Comparison of ENCODE assay signal across 1 cellular context in the genomic region with DNA sequence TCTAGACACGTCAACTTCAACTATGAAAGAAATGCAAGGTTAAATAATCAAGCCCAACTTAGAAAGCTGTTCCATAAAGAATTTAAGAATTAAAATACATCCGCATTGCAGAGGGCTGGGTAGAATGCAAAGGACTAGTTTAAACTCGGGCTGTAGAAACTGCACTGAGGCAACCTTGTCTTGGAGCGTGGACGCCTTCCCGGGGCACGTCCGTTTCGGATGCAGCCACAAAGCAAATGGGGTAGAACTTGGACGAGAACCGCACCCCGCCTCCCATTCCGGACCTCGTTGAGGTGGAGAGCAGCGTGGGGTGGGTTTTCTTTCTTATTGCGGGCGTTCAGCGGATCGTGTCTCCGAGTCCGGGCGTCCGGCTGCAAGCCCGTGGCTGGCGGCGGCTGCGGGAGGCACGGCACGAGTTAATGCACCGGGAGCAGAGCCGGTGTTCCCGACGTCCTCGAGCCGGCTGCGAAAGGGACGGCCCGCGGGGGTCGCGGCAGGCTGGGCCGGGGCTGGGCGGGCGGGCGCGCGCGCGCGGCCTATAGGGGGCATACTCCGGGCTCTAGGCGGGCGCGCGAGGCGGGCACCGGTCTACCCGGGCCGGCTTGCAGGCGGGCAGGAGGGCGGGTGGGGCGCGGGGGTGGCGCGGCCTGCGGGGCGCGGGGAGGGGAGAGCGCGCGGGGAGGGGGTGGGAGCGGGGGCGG.
TF ChIP-seq lines count a peak whose summit lies in the region.

No MANE protein-coding gene starts in this region.

TF ChIP-seq in HEK293, 187 proteins besides CTCF, POLR2A, EP300 and RAD21 (continued from another document and continues in another):
- TF ChIP-seq, protein P1, sequence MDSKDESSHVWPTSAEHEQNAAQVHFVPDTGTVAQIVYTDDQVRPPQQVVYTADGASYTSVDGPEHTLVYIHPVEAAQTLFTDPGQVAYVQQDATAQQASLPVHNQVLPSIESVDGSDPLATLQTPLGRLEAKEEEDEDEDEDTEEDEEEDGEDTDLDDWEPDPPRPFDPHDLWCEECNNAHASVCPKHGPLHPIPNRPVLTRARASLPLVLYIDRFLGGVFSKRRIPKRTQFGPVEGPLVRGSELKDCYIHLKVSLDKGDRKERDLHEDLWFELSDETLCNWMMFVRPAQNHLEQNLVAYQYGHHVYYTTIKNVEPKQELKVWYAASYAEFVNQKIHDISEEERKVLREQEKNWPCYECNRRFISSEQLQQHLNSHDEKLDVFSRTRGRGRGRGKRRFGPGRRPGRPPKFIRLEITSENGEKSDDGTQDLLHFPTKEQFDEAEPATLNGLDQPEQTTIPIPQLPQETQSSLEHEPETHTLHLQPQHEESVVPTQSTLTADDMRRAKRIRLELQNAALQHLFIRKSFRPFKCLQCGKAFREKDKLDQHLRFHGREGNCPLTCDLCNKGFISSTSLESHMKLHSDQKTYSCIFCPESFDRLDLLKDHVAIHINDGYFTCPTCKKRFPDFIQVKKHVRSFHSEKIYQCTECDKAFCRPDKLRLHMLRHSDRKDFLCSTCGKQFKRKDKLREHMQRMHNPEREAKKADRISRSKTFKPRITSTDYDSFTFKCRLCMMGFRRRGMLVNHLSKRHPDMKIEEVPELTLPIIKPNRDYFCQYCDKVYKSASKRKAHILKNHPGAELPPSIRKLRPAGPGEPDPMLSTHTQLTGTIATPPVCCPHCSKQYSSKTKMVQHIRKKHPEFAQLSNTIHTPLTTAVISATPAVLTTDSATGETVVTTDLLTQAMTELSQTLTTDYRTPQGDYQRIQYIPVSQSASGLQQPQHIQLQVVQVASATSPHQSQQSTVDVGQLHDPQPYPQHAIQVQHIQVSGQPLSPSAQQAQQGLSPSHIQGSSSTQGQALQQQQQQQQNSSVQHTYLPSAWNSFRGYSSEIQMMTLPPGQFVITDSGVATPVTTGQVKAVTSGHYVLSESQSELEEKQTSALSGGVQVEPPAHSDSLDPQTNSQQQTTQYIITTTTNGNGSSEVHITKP (tag by site-specific recombination; IDR thresholded peaks at IDR 0.05) = peak; percentile 61
- TF ChIP-seq, protein P2, sequence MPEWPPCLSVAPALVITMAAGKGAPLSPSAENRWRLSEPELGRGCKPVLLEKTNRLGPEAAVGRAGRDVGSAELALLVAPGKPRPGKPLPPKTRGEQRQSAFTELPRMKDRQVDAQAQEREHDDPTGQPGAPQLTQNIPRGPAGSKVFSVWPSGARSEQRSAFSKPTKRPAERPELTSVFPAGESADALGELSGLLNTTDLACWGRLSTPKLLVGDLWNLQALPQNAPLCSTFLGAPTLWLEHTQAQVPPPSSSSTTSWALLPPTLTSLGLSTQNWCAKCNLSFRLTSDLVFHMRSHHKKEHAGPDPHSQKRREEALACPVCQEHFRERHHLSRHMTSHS (tag by site-specific recombination; IDR thresholded peaks at IDR 0.05) = no peak
- TF ChIP-seq KLF7 (tag by site-specific recombination; IDR thresholded peaks at IDR 0.05; ENCODE audit: borderline replicate concordance) (no peak), ZSCAN23 (tag by site-specific recombination; IDR thresholded peaks at IDR 0.05) (no peak), ZNF169 (tag by site-specific recombination; IDR thresholded peaks at IDR 0.05) (no peak), OVOL3 (tag by site-specific recombination; IDR thresholded peaks at IDR 0.05) (no peak), ZNF701 (tag by site-specific recombination; IDR thresholded peaks at IDR 0.05) (no peak), SETDB1 (IDR thresholded peaks at IDR 0.05; ENCODE audit: insufficient read length, low read length) (no peak), ZNF571 (tag by site-specific recombination; IDR thresholded peaks at IDR 0.05) (no peak), KLF8 (tag by site-specific recombination; IDR thresholded peaks at IDR 0.05) (peak; percentile 51), ZNF600 (tag by site-specific recombination; IDR thresholded peaks at IDR 0.05) (peak; percentile 90), ZNF155 (tag by site-specific recombination; IDR thresholded peaks at IDR 0.05) (no peak), ZFHX2 (tag by site-specific recombination; conservative IDR thresholded peaks at IDR 0.05) (no peak), ZNF416 (tag by site-specific recombination; IDR thresholded peaks at IDR 0.05) (no peak), EGR2 (tag by site-specific recombination; IDR thresholded peaks at IDR 0.05; ENCODE audit: low read depth) (no peak), MYNN (tag by site-specific recombination; IDR thresholded peaks at IDR 0.05; ENCODE audit: borderline replicate concordance) (no peak), SP2 (tag by site-specific recombination; IDR thresholded peaks at IDR 0.05) (peak; percentile 59), ZNF112 (tag by site-specific recombination; IDR thresholded peaks at IDR 0.05) (no peak), ZNF433 (tag by site-specific recombination; IDR thresholded peaks at IDR 0.05; ENCODE audit: low read depth) (no peak), ZBTB8A (tag by site-specific recombination; IDR thresholded peaks at IDR 0.05) (peak; percentile 79), ZNF670 (tag by site-specific recombination; IDR thresholded peaks at IDR 0.05; ENCODE audit: low read depth) (no peak), ZNF777 (tag by site-specific recombination; IDR thresholded peaks at IDR 0.05; ENCODE audit: borderline replicate concordance) (no peak)
- TF ChIP-seq, protein P3, sequence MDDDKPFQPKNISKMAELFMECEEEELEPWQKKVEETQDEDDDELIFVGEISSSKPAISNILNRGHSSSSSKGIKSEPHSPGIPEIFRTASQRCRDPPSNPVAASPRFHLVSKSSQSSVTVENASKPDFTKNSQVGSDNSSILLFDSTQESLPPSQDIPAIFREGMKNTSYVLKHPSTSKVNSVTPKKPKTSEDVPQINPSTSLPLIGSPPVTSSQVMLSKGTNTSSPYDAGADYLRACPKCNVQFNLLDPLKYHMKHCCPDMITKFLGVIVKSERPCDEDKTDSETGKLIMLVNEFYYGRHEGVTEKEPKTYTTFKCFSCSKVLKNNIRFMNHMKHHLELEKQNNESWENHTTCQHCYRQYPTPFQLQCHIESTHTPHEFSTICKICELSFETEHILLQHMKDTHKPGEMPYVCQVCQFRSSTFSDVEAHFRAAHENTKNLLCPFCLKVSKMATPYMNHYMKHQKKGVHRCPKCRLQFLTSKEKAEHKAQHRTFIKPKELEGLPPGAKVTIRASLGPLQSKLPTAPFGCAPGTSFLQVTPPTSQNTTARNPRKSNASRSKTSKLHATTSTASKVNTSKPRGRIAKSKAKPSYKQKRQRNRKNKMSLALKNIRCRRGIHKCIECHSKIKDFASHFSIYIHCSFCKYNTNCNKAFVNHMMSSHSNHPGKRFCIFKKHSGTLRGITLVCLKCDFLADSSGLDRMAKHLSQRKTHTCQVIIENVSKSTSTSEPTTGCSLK (tag by site-specific recombination; IDR thresholded peaks at IDR 0.05) = no peak
- TF ChIP-seq, protein P4, sequence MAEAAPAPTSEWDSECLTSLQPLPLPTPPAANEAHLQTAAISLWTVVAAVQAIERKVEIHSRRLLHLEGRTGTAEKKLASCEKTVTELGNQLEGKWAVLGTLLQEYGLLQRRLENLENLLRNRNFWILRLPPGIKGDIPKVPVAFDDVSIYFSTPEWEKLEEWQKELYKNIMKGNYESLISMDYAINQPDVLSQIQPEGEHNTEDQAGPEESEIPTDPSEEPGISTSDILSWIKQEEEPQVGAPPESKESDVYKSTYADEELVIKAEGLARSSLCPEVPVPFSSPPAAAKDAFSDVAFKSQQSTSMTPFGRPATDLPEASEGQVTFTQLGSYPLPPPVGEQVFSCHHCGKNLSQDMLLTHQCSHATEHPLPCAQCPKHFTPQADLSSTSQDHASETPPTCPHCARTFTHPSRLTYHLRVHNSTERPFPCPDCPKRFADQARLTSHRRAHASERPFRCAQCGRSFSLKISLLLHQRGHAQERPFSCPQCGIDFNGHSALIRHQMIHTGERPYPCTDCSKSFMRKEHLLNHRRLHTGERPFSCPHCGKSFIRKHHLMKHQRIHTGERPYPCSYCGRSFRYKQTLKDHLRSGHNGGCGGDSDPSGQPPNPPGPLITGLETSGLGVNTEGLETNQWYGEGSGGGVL (tag by site-specific recombination; IDR thresholded peaks at IDR 0.05) = peak; percentile 34
- TF ChIP-seq, protein P5, sequence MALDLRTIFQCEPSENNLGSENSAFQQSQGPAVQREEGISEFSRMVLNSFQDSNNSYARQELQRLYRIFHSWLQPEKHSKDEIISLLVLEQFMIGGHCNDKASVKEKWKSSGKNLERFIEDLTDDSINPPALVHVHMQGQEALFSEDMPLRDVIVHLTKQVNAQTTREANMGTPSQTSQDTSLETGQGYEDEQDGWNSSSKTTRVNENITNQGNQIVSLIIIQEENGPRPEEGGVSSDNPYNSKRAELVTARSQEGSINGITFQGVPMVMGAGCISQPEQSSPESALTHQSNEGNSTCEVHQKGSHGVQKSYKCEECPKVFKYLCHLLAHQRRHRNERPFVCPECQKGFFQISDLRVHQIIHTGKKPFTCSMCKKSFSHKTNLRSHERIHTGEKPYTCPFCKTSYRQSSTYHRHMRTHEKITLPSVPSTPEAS (tag by site-specific recombination; IDR thresholded peaks at IDR 0.05) = no peak
- TF ChIP-seq, protein P6, sequence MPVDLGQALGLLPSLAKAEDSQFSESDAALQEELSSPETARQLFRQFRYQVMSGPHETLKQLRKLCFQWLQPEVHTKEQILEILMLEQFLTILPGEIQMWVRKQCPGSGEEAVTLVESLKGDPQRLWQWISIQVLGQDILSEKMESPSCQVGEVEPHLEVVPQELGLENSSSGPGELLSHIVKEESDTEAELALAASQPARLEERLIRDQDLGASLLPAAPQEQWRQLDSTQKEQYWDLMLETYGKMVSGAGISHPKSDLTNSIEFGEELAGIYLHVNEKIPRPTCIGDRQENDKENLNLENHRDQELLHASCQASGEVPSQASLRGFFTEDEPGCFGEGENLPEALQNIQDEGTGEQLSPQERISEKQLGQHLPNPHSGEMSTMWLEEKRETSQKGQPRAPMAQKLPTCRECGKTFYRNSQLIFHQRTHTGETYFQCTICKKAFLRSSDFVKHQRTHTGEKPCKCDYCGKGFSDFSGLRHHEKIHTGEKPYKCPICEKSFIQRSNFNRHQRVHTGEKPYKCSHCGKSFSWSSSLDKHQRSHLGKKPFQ (tag by site-specific recombination; IDR thresholded peaks at IDR 0.05) = no peak
- TF ChIP-seq, protein P7, sequence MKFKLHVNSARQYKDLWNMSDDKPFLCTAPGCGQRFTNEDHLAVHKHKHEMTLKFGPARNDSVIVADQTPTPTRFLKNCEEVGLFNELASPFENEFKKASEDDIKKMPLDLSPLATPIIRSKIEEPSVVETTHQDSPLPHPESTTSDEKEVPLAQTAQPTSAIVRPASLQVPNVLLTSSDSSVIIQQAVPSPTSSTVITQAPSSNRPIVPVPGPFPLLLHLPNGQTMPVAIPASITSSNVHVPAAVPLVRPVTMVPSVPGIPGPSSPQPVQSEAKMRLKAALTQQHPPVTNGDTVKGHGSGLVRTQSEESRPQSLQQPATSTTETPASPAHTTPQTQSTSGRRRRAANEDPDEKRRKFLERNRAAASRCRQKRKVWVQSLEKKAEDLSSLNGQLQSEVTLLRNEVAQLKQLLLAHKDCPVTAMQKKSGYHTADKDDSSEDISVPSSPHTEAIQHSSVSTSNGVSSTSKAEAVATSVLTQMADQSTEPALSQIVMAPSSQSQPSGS (tag by site-specific recombination; IDR thresholded peaks at IDR 0.05; ENCODE audit: low read depth) = no peak
- TF ChIP-seq, protein P8, sequence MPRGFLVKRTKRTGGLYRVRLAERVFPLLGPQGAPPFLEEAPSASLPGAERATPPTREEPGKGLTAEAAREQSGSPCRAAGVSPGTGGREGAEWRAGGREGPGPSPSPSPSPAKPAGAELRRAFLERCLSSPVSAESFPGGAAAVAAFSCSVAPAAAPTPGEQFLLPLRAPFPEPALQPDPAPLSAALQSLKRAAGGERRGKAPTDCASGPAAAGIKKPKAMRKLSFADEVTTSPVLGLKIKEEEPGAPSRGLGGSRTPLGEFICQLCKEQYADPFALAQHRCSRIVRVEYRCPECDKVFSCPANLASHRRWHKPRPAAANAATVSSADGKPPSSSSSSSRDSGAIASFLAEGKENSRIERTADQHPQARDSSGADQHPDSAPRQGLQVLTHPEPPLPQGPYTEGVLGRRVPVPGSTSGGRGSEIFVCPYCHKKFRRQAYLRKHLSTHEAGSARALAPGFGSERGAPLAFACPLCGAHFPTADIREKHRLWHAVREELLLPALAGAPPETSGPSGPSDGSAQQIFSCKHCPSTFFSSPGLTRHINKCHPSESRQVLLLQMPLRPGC (tag by site-specific recombination; IDR thresholded peaks at IDR 0.05) = no peak
- TF ChIP-seq, protein P9, sequence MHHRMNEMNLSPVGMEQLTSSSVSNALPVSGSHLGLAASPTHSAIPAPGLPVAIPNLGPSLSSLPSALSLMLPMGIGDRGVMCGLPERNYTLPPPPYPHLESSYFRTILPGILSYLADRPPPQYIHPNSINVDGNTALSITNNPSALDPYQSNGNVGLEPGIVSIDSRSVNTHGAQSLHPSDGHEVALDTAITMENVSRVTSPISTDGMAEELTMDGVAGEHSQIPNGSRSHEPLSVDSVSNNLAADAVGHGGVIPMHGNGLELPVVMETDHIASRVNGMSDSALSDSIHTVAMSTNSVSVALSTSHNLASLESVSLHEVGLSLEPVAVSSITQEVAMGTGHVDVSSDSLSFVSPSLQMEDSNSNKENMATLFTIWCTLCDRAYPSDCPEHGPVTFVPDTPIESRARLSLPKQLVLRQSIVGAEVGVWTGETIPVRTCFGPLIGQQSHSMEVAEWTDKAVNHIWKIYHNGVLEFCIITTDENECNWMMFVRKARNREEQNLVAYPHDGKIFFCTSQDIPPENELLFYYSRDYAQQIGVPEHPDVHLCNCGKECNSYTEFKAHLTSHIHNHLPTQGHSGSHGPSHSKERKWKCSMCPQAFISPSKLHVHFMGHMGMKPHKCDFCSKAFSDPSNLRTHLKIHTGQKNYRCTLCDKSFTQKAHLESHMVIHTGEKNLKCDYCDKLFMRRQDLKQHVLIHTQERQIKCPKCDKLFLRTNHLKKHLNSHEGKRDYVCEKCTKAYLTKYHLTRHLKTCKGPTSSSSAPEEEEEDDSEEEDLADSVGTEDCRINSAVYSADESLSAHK (tag by site-specific recombination; IDR thresholded peaks at IDR 0.05) = peak; percentile 92
